8 cellular contexts compared by ENCODE assay signal in the genomic region with DNA sequence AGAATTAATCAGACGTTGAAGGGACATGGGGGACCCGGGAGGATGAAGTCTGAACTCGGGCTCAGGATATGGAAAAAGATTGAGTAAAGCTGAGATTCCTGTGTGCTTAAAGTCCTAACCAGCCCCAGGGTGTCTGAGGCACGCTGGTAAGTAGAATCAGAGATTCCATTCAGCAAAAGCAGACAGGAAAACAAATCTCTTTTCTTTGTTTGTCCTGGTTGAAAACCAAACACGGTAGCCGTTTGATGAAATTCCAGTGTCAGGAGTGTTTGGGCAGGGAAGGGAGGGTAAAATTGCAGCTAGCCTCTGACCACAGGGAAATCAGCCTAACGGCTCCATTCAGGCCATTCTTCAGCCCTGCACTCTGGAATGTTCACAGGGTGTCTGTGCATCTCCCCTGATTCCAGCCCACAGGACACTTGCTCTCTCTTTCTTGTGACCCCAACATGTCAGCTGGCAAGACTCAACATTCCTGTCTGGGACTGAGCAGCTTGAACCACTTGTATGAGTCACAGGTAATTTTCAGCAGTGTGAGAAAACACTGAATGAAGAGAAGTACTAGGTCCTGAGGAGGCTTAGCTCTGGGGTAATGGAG. TPM values are rescaled to one million over a fixed set of nuclear protein-coding genes. Genes with fewer than 3 reads are reported as not detected.
DNase-seq lines count a peak whose midpoint lies in the region; ATAC-seq, FAIRE-seq and TF ChIP-seq lines count a peak whose summit lies in the region.

No MANE protein-coding gene starts in this region.

- H2AFZ ChIP-seq in astrocyte (ENCODE audit: low read depth, low read length): peak overlapping the region; percentile 7

- DNase-seq in AG09319 (ENCODE audit: extremely low read depth, low read depth) (peak; percentile 25), HS-27A (ENCODE audit: low read depth) (peak; percentile 74), astrocyte (ENCODE audit: low read depth) (peak; percentile 99), immature natural killer cell (no peak), stromal cell of bone marrow (ENCODE audit: low read depth) (peak; percentile 69), NCI-H1092 (lab: John Stamatoyannopoulos, UW) (no peak)

- peak overlapping the region; percentile 73 for H3K4me2 ChIP-seq in astrocyte (ENCODE audit: low read length)

- TF ChIP-seq CTCF in AG09319 (IDR thresholded peaks at IDR 0.05; ENCODE audit: low read depth, low read length): no peak
- no peak for TF ChIP-seq CTCF in astrocyte (IDR thresholded peaks at IDR 0.05; ENCODE audit: insufficient read depth, low read depth, low read length)

- H3K36me3 ChIP-seq in astrocyte (ENCODE audit: insufficient read depth, low read length): no peaks in the 10 kb centered on the region

- no peaks in the 10 kb centered on the region for H3K79me2 ChIP-seq in astrocyte (ENCODE audit: insufficient read depth, low read length)

- peak overlapping the region; percentile 69 for H3K4me3 Mint-ChIP-seq in astrocyte (ENCODE audit: unreplicated experiment)
- peak overlapping the region in 4 of 5 donors; percentile 61 to 96 (median 90) for H3K4me3 Mint-ChIP-seq in immature natural killer cell

- H3K36me3 Mint-ChIP-seq in astrocyte (ENCODE audit: low read depth, unreplicated experiment): no peaks in the 10 kb centered on the region
- no peaks in the 10 kb centered on the region for H3K36me3 Mint-ChIP-seq in immature natural killer cell

- H3K27me3 Mint-ChIP-seq in astrocyte (ENCODE audit: low read depth, unreplicated experiment) (no peaks in the 10 kb centered on the region), immature natural killer cell (ENCODE audit: low read depth in 3 of 3) (peaks cover 0 to 7% (median 6%) of the 10 kb centered on the region in 3 donors)

- no peak overlapping the region for H3K4me3 ChIP-seq in astrocyte (ENCODE audit: insufficient read depth, low read depth, low read length)

- peak overlapping the region; percentile 98 for H3K27ac Mint-ChIP-seq in astrocyte (ENCODE audit: unreplicated experiment)
- H3K27ac Mint-ChIP-seq in immature natural killer cell: peak overlapping the region; percentile 30 to 96 (median 74)

- H4K20me1 ChIP-seq in astrocyte (ENCODE audit: insufficient read depth, low read length): no peaks in the 10 kb centered on the region

- H3K4me1 ChIP-seq in astrocyte (ENCODE audit: insufficient read depth, low read length): peaks cover 22% of the 10 kb centered on the region

- FAIRE-seq in astrocyte (lab: Jason Lieb, UNC): peak; percentile 73

- no peaks in the 10 kb centered on the region for H3K27me3 ChIP-seq in astrocyte (ENCODE audit: insufficient read depth, low read length)

- H3K9me3 Mint-ChIP-seq in astrocyte (ENCODE audit: unreplicated experiment): no peaks in the 10 kb centered on the region
- no peaks in the 10 kb centered on the region for H3K9me3 Mint-ChIP-seq in immature natural killer cell

- H3K4me1 Mint-ChIP-seq in astrocyte (ENCODE audit: low read depth, unreplicated experiment): peaks cover 35% of the 10 kb centered on the region
- peaks cover 20 to 43% of the 10 kb centered on the region in 2 donors for H3K4me1 Mint-ChIP-seq in immature natural killer cell

- ATAC-seq in GM21528 (IDR thresholded peaks at IDR 0.05; ENCODE audit: low FRiP score, unreplicated experiment) (no peak), GM18502 (IDR thresholded peaks at IDR 0.05; ENCODE audit: poor library complexity, unreplicated experiment) (no peak)

- peak overlapping the region; percentile 87 for H3K27ac ChIP-seq in astrocyte (ENCODE audit: low read depth, low read length)

- H3K9me3 ChIP-seq in astrocyte (ENCODE audit: insufficient read depth, low read depth, low read length): no peaks in the 10 kb centered on the region

- H3K9ac ChIP-seq in astrocyte (ENCODE audit: low read length): peak overlapping the region; percentile 63

RNA-seq across cellular contexts. Expression of a gene that starts 31.0 kb away (rescaled TPM):
- not detected in 2 replicates for total RNA-seq in astrocyte
- 10 to 100 TPM; 18.2 to 42.3 (median 25.7) TPM for polyA plus RNA-seq in immature natural killer cell

Comparison
In these comparisons a context has a peak if more than half of its experiments do, and no peak if none do; other contexts are left out.
1. DNase-seq: peak in AG09319 (single experiment), HS-27A (single experiment), astrocyte (single experiment) and stromal cell of bone marrow (single experiment); none in immature natural killer cell (0 of 3) and NCI-H1092 (single experiment).